Comparison of ENCODE assay signal across 12 cellular contexts in genomic region chr11:11396290-11397042, GRCh38. TPM values are rescaled to one million over a fixed set of nuclear protein-coding genes. Genes with fewer than 3 reads are reported as not detected.
DNase-seq lines count a peak whose midpoint lies in the region; ATAC-seq, FAIRE-seq and TF ChIP-seq lines count a peak whose summit lies in the region.
"Had no signal": no experiment of that assay in that cellular context is flagged by ENCODE, and none has a peak within 500 bp of the region (broad histone marks: within the 10 kb centered on the region; RNA-seq: fewer than 3 reads in every experiment).

No MANE protein-coding gene starts in this region.

- peak; percentile 93 for DNase-seq in GM04504 (ENCODE audit: low read depth)
- peak; percentile 95 for DNase-seq in astrocyte (ENCODE audit: low read depth)
- DNase-seq in heart right ventricle = no peak
- DNase-seq in skeletal muscle cell (ENCODE audit: low read depth) = peak; percentile 69
- no peak for DNase-seq in NCI-H82 (lab: John Stamatoyannopoulos, UW)
- DNase-seq in NCI-H2029 treated with DMSO at 0.1 percent for 48 hours (lab: John Stamatoyannopoulos, UW) = no peak
- DNase-seq in activated gamma-delta T cell (lab: John Stamatoyannopoulos, UW) = no peak
- DNase-seq: immature natural killer cell, NCI-H748 treated with DMSO at 0.1 percent for 48 hours, WERI-Rb-1 had no signal

- peaks cover 6% of the 10 kb centered on the region for H3K36me3 Mint-ChIP-seq in astrocyte (ENCODE audit: low read depth, unreplicated experiment)
- H3K36me3 Mint-ChIP-seq: immature natural killer cell had no signal

- H3K4me1 ChIP-seq in astrocyte (ENCODE audit: insufficient read depth, low read length) = peaks cover 24% of the 10 kb centered on the region
- peaks cover 0 to 38% (median 6%) of the 10 kb centered on the region in 9 donors for H3K4me1 ChIP-seq in heart right ventricle

- intact Hi-C loops in heart right ventricle (cut with DNase I) = loop anchor here in 1 of 10 donors (10.0 kb wide), 1 partner anchor 388 kb away; no protein-coding TSS in a partner anchor

- H3K27ac ChIP-seq in astrocyte (ENCODE audit: low read depth, low read length) = peak overlapping the region; percentile 71
- H3K27ac ChIP-seq in heart right ventricle = peak overlapping the region in 1 of 10 donors; percentile 9
- H3K27ac ChIP-seq: tibial nerve, WERI-Rb-1 had no signal

- peak; percentile 88 for FAIRE-seq in astrocyte (lab: Jason Lieb, UNC)

- peak overlapping the region; percentile 66 for H3K9ac ChIP-seq in astrocyte (ENCODE audit: low read length)

- no peaks in the 10 kb centered on the region for H3K9me3 Mint-ChIP-seq in astrocyte (ENCODE audit: unreplicated experiment)
- H3K9me3 Mint-ChIP-seq: immature natural killer cell had no signal

- H3K4me1 Mint-ChIP-seq in astrocyte (ENCODE audit: low read depth, unreplicated experiment) = peaks cover 17% of the 10 kb centered on the region
- H3K4me1 Mint-ChIP-seq: immature natural killer cell had no signal

- H3K4me2 ChIP-seq in astrocyte (ENCODE audit: low read length) = peak overlapping the region; percentile 69

- H3K4me3 Mint-ChIP-seq in astrocyte (ENCODE audit: unreplicated experiment) = peak overlapping the region; percentile 34
- H3K4me3 Mint-ChIP-seq: immature natural killer cell had no signal

- H3K9me3 ChIP-seq in astrocyte (ENCODE audit: insufficient read depth, low read depth, low read length) = no peaks in the 10 kb centered on the region
- no peaks in the 10 kb centered on the region for H3K9me3 ChIP-seq in heart right ventricle
- H3K9me3 ChIP-seq: tibial nerve had no signal

- no peaks in the 10 kb centered on the region for H3K79me2 ChIP-seq in astrocyte (ENCODE audit: insufficient read depth, low read length)

- 47 to 51% methylated on average over 11 of the region's 11 CpGs for WGBS in heart right ventricle, 2 donors

- H3K27me3 ChIP-seq in astrocyte (ENCODE audit: insufficient read depth, low read length) (peaks cover 4% of the 10 kb centered on the region), heart right ventricle (no peaks in the 10 kb centered on the region)
- H3K27me3 ChIP-seq: tibial nerve had no signal

- TF ChIP-seq CTCF in astrocyte (IDR thresholded peaks at IDR 0.05; ENCODE audit: insufficient read depth, low read depth, low read length) (no peak), heart right ventricle (IDR thresholded peaks at IDR 0.05) (no peak)

- ATAC-seq in heart right ventricle (peak in 7 of 8 donors; percentile 45 to 86 (median 66)), GM18520 (IDR thresholded peaks at IDR 0.05; ENCODE audit: unreplicated experiment) (no peak)

- H3K27ac Mint-ChIP-seq in astrocyte (ENCODE audit: unreplicated experiment) = peak overlapping the region; percentile 97
- H3K27ac Mint-ChIP-seq: immature natural killer cell had no signal

- peak overlapping the region; percentile 33 for H2AFZ ChIP-seq in astrocyte (ENCODE audit: low read depth, low read length)

- peak overlapping the region; percentile 12 for H3K4me3 ChIP-seq in astrocyte (ENCODE audit: insufficient read depth, low read depth, low read length)
- H3K4me3 ChIP-seq in heart right ventricle = no peak overlapping the region
- H3K4me3 ChIP-seq in skeletal muscle cell (ENCODE audit: low read depth, low read length) = no peak overlapping the region
- H3K4me3 ChIP-seq: tibial nerve had no signal

- no peaks in the 10 kb centered on the region for H3K36me3 ChIP-seq in astrocyte (ENCODE audit: insufficient read depth, low read length)
- H3K36me3 ChIP-seq in heart right ventricle = no peaks in the 10 kb centered on the region
- H3K36me3 ChIP-seq: tibial nerve, WERI-Rb-1 had no signal

- no peaks in the 10 kb centered on the region for H4K20me1 ChIP-seq in astrocyte (ENCODE audit: insufficient read depth, low read length)

- peaks cover 29% of the 10 kb centered on the region for H3K27me3 Mint-ChIP-seq in astrocyte (ENCODE audit: low read depth, unreplicated experiment)

RNA-seq across cellular contexts. Expression of gene CSNK2A3, which starts 43.4 kb away (rescaled TPM):
- total RNA-seq in astrocyte = 1.7 and 2.7 TPM in 2 replicates
- total RNA-seq in heart right ventricle = 1 to 10 TPM in 5 of 10 donors, under 1 TPM in 5; 0.57 to 2.2 (median 1.00) TPM
- under 1 TPM in 1 of 2 donors, not detected in 1; 0.59 TPM for polyA plus RNA-seq in heart right ventricle

Comparison
In these comparisons a context has a peak if more than half of its experiments do, and no peak if none do; other contexts are left out.
1. DNase-seq: peak in GM04504 (single experiment), astrocyte (single experiment) and skeletal muscle cell (single experiment); none in heart right ventricle (0 of 2), NCI-H82 (single experiment), NCI-H2029 treated with DMSO at 0.1 percent for 48 hours (single experiment) and activated gamma-delta T cell (single experiment).